ENCODE assay signal across 1 cellular context in the genomic region with DNA sequence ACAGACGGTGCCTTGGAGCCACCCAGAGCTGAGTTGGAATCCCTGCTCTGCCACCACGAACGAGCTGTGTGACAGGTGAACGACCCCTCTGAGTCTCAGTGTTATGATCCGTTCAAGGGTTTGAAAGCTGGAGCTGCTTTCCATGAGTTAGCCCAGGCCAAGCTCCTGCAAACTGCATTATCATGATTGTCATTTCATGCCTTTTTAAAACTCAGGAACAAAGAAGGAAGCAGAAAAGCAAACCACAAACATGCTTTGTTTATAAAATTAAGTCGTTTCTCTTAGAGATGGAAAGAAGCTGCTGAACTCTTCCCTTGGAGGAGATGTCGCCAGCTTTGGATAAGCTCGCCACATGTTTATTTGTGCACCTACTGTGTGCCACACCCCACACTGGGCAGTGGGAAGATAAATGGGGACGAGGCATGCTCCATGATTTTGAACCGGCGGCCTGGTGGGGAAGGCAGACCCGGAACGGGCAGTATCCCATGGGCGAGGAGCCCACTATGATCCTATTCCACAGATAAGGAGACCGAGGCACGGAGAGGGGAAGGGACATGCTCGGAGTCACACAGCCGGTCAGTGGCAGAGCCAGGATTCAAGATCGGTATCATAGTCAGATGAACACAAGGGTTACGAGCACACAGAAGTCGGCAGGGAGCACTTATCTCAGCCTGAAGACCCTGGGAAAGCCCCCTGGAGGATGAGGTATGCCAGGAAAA.
TF ChIP-seq lines count a peak whose summit lies in the region.

No MANE protein-coding gene starts in this region.

TF ChIP-seq in WTC11, 78 proteins besides CTCF, POLR2A, EP300 and RAD21 (continued from another document):
- TF ChIP-seq, protein P1, sequence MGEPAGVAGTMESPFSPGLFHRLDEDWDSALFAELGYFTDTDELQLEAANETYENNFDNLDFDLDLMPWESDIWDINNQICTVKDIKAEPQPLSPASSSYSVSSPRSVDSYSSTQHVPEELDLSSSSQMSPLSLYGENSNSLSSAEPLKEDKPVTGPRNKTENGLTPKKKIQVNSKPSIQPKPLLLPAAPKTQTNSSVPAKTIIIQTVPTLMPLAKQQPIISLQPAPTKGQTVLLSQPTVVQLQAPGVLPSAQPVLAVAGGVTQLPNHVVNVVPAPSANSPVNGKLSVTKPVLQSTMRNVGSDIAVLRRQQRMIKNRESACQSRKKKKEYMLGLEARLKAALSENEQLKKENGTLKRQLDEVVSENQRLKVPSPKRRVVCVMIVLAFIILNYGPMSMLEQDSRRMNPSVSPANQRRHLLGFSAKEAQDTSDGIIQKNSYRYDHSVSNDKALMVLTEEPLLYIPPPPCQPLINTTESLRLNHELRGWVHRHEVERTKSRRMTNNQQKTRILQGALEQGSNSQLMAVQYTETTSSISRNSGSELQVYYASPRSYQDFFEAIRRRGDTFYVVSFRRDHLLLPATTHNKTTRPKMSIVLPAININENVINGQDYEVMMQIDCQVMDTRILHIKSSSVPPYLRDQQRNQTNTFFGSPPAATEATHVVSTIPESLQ (CRISPR knock-in tag; IDR thresholded peaks at IDR 0.05), result no peak
- TF ChIP-seq, protein P2, sequence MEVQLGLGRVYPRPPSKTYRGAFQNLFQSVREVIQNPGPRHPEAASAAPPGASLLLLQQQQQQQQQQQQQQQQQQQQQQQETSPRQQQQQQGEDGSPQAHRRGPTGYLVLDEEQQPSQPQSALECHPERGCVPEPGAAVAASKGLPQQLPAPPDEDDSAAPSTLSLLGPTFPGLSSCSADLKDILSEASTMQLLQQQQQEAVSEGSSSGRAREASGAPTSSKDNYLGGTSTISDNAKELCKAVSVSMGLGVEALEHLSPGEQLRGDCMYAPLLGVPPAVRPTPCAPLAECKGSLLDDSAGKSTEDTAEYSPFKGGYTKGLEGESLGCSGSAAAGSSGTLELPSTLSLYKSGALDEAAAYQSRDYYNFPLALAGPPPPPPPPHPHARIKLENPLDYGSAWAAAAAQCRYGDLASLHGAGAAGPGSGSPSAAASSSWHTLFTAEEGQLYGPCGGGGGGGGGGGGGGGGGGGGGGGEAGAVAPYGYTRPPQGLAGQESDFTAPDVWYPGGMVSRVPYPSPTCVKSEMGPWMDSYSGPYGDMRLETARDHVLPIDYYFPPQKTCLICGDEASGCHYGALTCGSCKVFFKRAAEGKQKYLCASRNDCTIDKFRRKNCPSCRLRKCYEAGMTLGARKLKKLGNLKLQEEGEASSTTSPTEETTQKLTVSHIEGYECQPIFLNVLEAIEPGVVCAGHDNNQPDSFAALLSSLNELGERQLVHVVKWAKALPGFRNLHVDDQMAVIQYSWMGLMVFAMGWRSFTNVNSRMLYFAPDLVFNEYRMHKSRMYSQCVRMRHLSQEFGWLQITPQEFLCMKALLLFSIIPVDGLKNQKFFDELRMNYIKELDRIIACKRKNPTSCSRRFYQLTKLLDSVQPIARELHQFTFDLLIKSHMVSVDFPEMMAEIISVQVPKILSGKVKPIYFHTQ (CRISPR knock-in tag; IDR thresholded peaks at IDR 0.05), result no peak
TF ChIP-seq in WTC11: peak in this region for 0.
